ENCODE assay signal across 17 cellular contexts in the genomic region with DNA sequence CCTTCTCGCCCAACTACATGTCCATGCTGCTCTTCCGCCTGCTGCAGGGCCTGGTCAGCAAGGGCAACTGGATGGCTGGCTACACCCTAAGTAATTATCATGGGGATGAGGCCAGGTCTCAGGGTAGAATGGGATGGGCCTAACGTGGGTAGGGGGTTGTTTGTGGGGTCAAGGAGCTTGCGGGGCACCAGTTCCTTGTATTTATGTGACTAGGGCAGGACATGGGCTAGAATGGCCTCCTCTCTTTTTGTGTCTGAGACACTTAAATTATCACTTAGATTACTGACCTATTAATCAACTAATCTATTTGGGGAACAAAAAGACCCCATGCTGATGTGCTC. TPM values are rescaled to one million over a fixed set of nuclear protein-coding genes. Genes with fewer than 3 reads are reported as not detected.
DNase-seq lines count a peak whose midpoint lies in the region; ATAC-seq and TF ChIP-seq lines count a peak whose summit lies in the region.
"Had no signal": no experiment of that assay in that cellular context is flagged by ENCODE, and none has a peak within 500 bp of the region (broad histone marks: within the 10 kb centered on the region; RNA-seq: fewer than 3 reads in every experiment).

No MANE protein-coding gene starts in this region.

- ATAC-seq in activated T-cell treated with anti-CD3 and anti-CD28 coated beads, Interleukin-2, amount 50 U/mL, for 72 hours (replicated peaks in 1 of 2), result no peak
- peak; percentile 38 for ATAC-seq in WTC11
- no peak for ATAC-seq in GM18870 (IDR thresholded peaks at IDR 0.05; ENCODE audit: unreplicated experiment)
- ATAC-seq in CD8-positive, alpha-beta T cell, result no peak

- H3K27ac ChIP-seq in iPS-20b (ENCODE audit: low read length), result no peak overlapping the region
- no peak overlapping the region for H3K27ac ChIP-seq in stomach
- no peak overlapping the region for H3K27ac ChIP-seq in CD8-positive, alpha-beta T cell (ENCODE audit: low read depth, low read length)
- H3K27ac ChIP-seq: BLaER1 treated with 17β-estradiol and CSF1 and Interleukin-3, amounts not matched to agents 10 nM and 100 nM had no signal

- H3K9me3 Mint-ChIP-seq in activated T-cell treated with anti-CD3 and anti-CD28 coated beads, Interleukin-2, amount 50 U/mL, for 72 hours, result no peaks in the 10 kb centered on the region
- no peaks in the 10 kb centered on the region for H3K9me3 Mint-ChIP-seq in WTC11
- H3K9me3 Mint-ChIP-seq in CD8-positive, alpha-beta T cell, result no peaks in the 10 kb centered on the region
- H3K9me3 Mint-ChIP-seq: IgD-negative memory B cell had no signal

- DNase-seq in activated T-cell treated with anti-CD3 and anti-CD28 coated beads, Interleukin-2, amount 50 U/mL, for 72 hours, result no peak
- DNase-seq in activated T-cell treated with anti-CD3 and anti-CD28 coated beads for 4 hours (no peak), WTC11 (ENCODE audit: low spot score) (no peak), stomach (peak; percentile 4)
- no peak for DNase-seq in CD8-positive, alpha-beta T cell
- DNase-seq in effector CD8-positive, alpha-beta T cell (lab: John Stamatoyannopoulos, UW), result no peak
- DNase-seq: 8988T, DMS 273 treated with DMSO at 0.1 percent for 48 hours, NCI-H1417, NCI-H1930, NCI-H2171 treated with DMSO at 0.1 percent for 48 hours, NCI-H510A, SHP77 had no signal

- H3K4me1 ChIP-seq in iPS-20b (ENCODE audit: insufficient read depth, low read length) (peaks cover 16% of the 10 kb centered on the region; the same call in 1 of the 2 replicates), stomach (peaks cover 4 to 10% (median 6%) of the 10 kb centered on the region in 4 donors)
- no peaks in the 10 kb centered on the region for H3K4me1 ChIP-seq in CD8-positive, alpha-beta T cell (ENCODE audit: insufficient read depth, low read length)
- H3K4me1 ChIP-seq: BLaER1 treated with 17β-estradiol and CSF1 and Interleukin-3, amounts not matched to agents 10 nM and 100 nM had no signal

- intact Hi-C loops in stomach (cut with DNase I; ENCODE audit: low total_unique reads), result no loop called here
- intact Hi-C loops in CD8-positive, alpha-beta T cell (cut with DNase I, micrococcal nuclease), result no loop called here

- H3K4me1 Mint-ChIP-seq in activated T-cell treated with anti-CD3 and anti-CD28 coated beads, Interleukin-2, amount 50 U/mL, for 72 hours (ENCODE audit: low read depth), result peaks cover 7% of the 10 kb centered on the region
- H3K4me1 Mint-ChIP-seq in WTC11, result peaks cover 27% of the 10 kb centered on the region
- H3K4me1 Mint-ChIP-seq in CD8-positive, alpha-beta T cell (ENCODE audit: low read depth), result no peaks in the 10 kb centered on the region

- no peak overlapping the region for H3K9ac ChIP-seq in iPS-20b (ENCODE audit: low read depth, low read length)
- H3K9ac ChIP-seq: BLaER1 treated with 17β-estradiol and CSF1 and Interleukin-3, amounts not matched to agents 10 nM and 100 nM had no signal

- CTCF ChIA-PET in WTC11 (lab: Charles Lee), result no interaction called here
- CTCF ChIA-PET in CD8-positive, alpha-beta T cell (lab: Charles Lee), result interaction anchor here (0.8 kb wide), 1 partner anchor 84 kb away, joined by 3 read pairs; no protein-coding TSS in a partner anchor

- H3K4me3 ChIP-seq in iPS-20b (ENCODE audit: low read length), result peak overlapping the region; percentile 28; the same call in 1 of the 2 replicates
- no peak overlapping the region for H3K4me3 ChIP-seq in stomach
- no peak overlapping the region for H3K4me3 ChIP-seq in CD8-positive, alpha-beta T cell (ENCODE audit: low read depth, low read length)
- H3K4me3 ChIP-seq: BLaER1 treated with 17β-estradiol and CSF1 and Interleukin-3, amounts not matched to agents 10 nM and 100 nM had no signal

- POLR2A ChIA-PET in WTC11 (lab: Charles Lee), result no interaction called here
- POLR2A ChIA-PET in CD8-positive, alpha-beta T cell (lab: Charles Lee), result no interaction called here

- H3K27me3 ChIP-seq in iPS-20b (ENCODE audit: insufficient read depth, low read length) (peaks cover 16% of the 10 kb centered on the region), stomach (no peaks in the 10 kb centered on the region)
- no peaks in the 10 kb centered on the region for H3K27me3 ChIP-seq in CD8-positive, alpha-beta T cell (ENCODE audit: insufficient read depth, low read length)
- H3K27me3 ChIP-seq: BLaER1 treated with 17β-estradiol and CSF1 and Interleukin-3, amounts not matched to agents 10 nM and 100 nM had no signal

- H3K9me3 ChIP-seq in iPS-20b (ENCODE audit: insufficient read depth, low read depth, low read length), result no peaks in the 10 kb centered on the region
- no peaks in the 10 kb centered on the region for H3K9me3 ChIP-seq in stomach
- no peaks in the 10 kb centered on the region for H3K9me3 ChIP-seq in CD8-positive, alpha-beta T cell (ENCODE audit: low read length)
- H3K9me3 ChIP-seq: BLaER1 treated with 17β-estradiol and CSF1 and Interleukin-3, amounts not matched to agents 10 nM and 100 nM had no signal

- no peaks in the 10 kb centered on the region for H3K36me3 Mint-ChIP-seq in activated T-cell treated with anti-CD3 and anti-CD28 coated beads, Interleukin-2, amount 50 U/mL, for 72 hours (ENCODE audit: insufficient read depth in 2 of 2)
- H3K36me3 Mint-ChIP-seq in WTC11, result no peaks in the 10 kb centered on the region
- H3K36me3 Mint-ChIP-seq in CD8-positive, alpha-beta T cell, result no peaks in the 10 kb centered on the region

- H3K36me3 ChIP-seq in iPS-20b (ENCODE audit: insufficient read depth, low read depth, low read length) (no peaks in the 10 kb centered on the region), stomach (no peaks in the 10 kb centered on the region)
- H3K36me3 ChIP-seq in CD8-positive, alpha-beta T cell (ENCODE audit: insufficient read depth, low read length), result no peaks in the 10 kb centered on the region
- H3K36me3 ChIP-seq: BLaER1 treated with 17β-estradiol and CSF1 and Interleukin-3, amounts not matched to agents 10 nM and 100 nM had no signal

- peak overlapping the region; percentile 18 for H3K27ac Mint-ChIP-seq in activated T-cell treated with anti-CD3 and anti-CD28 coated beads, Interleukin-2, amount 50 U/mL, for 72 hours
- H3K27ac Mint-ChIP-seq in WTC11, result no peak overlapping the region
- no peak overlapping the region for H3K27ac Mint-ChIP-seq in CD8-positive, alpha-beta T cell
- H3K27ac Mint-ChIP-seq: IgD-negative memory B cell had no signal

- TF ChIP-seq CTCF in WTC11 (IDR thresholded peaks at IDR 0.05) (no peak), stomach (IDR thresholded peaks at IDR 0.05) (no peak)
- no peak for TF ChIP-seq CTCF in CD8-positive, alpha-beta T cell (IDR thresholded peaks at IDR 0.05)

- no peak for TF ChIP-seq EP300 in stomach (IDR thresholded peaks at IDR 0.05)

- no peak for TF ChIP-seq POLR2A in stomach (IDR thresholded peaks at IDR 0.05)

- no peaks in the 10 kb centered on the region for H3K27me3 Mint-ChIP-seq in activated T-cell treated with anti-CD3 and anti-CD28 coated beads, Interleukin-2, amount 50 U/mL, for 72 hours (ENCODE audit: low read depth)
- peaks cover 54% of the 10 kb centered on the region for H3K27me3 Mint-ChIP-seq in WTC11 (ENCODE audit: low read depth)
- peaks cover 2% of the 10 kb centered on the region for H3K27me3 Mint-ChIP-seq in CD8-positive, alpha-beta T cell (ENCODE audit: low read depth)

- H3K4me3 Mint-ChIP-seq in activated T-cell treated with anti-CD3 and anti-CD28 coated beads, Interleukin-2, amount 50 U/mL, for 72 hours, result no peak overlapping the region
- H3K4me3 Mint-ChIP-seq in WTC11, result peak overlapping the region; percentile 8; the same call in 1 of the 2 replicates
- no peak overlapping the region for H3K4me3 Mint-ChIP-seq in CD8-positive, alpha-beta T cell
- H3K4me3 Mint-ChIP-seq: IgD-negative memory B cell had no signal

- 77 to 82% (median 80%) methylated on average over 4 of the region's 4 CpGs for WGBS in stomach, 5 donors

TF ChIP-seq in WTC11, 78 proteins besides CTCF, POLR2A, EP300 and RAD21 (continues in another document):
- no peak for TF ChIP-seq NFATC4 (CRISPR knock-in tag; IDR thresholded peaks at IDR 0.05)
- TF ChIP-seq, protein P1, sequence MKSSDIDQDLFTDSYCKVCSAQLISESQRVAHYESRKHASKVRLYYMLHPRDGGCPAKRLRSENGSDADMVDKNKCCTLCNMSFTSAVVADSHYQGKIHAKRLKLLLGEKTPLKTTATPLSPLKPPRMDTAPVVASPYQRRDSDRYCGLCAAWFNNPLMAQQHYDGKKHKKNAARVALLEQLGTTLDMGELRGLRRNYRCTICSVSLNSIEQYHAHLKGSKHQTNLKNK (CRISPR knock-in tag; IDR thresholded peaks at IDR 0.05), result no peak
- TF ChIP-seq ZBTB21 (CRISPR knock-in tag; IDR thresholded peaks at IDR 0.05; ENCODE audit: borderline replicate concordance), result no peak
- TF ChIP-seq, protein P2, sequence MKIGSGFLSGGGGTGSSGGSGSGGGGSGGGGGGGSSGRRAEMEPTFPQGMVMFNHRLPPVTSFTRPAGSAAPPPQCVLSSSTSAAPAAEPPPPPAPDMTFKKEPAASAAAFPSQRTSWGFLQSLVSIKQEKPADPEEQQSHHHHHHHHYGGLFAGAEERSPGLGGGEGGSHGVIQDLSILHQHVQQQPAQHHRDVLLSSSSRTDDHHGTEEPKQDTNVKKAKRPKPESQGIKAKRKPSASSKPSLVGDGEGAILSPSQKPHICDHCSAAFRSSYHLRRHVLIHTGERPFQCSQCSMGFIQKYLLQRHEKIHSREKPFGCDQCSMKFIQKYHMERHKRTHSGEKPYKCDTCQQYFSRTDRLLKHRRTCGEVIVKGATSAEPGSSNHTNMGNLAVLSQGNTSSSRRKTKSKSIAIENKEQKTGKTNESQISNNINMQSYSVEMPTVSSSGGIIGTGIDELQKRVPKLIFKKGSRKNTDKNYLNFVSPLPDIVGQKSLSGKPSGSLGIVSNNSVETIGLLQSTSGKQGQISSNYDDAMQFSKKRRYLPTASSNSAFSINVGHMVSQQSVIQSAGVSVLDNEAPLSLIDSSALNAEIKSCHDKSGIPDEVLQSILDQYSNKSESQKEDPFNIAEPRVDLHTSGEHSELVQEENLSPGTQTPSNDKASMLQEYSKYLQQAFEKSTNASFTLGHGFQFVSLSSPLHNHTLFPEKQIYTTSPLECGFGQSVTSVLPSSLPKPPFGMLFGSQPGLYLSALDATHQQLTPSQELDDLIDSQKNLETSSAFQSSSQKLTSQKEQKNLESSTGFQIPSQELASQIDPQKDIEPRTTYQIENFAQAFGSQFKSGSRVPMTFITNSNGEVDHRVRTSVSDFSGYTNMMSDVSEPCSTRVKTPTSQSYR (CRISPR knock-in tag; IDR thresholded peaks at IDR 0.05), result no peak
- TF ChIP-seq ETV6 (CRISPR knock-in tag; IDR thresholded peaks at IDR 0.05), result no peak

RNA-seq across cellular contexts. Expression of a gene that starts 10.7 kb away (rescaled TPM):
- total RNA-seq in activated T-cell treated with anti-CD3 and anti-CD28 coated beads, Interleukin-2, amount 50 U/mL, for 72 hours, result 1 to 10 TPM; 1.5 to 2.4 TPM
- 0.41 to 1.2 TPM (median 0.78 TPM) in 3 replicates for total RNA-seq in WTC11 (2021)
- 10 to 100 TPM in 1 of 5 donors, 1 to 10 TPM in 3, not detected in 1; 2.0 to 36.2 (median 2.7) TPM for total RNA-seq in stomach
- polyA plus RNA-seq in stomach, result under 1 TPM in 2 of 3 donors, not detected in 1; 0.20 to 0.31 TPM
- total RNA-seq in CD8-positive, alpha-beta T cell, result under 1 TPM in 1 of 2 experiments, not detected in 1; 0.67 TPM
